Comparison of ENCODE assay signal across 22 cellular contexts in the genomic region with DNA sequence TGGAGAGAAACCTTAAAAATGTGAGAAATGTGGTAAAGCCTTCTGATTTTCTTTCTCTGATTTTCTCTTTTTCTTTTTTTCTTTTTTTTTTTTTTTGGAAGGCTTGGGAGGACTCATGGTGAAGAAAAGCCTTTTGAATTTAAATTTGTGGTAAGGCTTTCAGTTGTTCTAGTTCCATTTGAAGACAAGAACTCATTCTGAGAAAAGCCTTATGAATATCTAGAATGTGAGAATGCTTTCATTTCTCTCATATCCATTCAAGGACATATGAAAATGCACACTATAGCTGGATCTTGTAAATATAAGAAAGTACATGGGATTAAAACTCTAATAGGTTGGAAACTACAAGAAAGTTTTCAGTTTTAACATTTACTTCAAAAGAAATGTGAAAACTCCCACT.
"Had no signal": no experiment of that assay in that cellular context is flagged by ENCODE, and none has a peak within 500 bp of the region (broad histone marks: within the 10 kb centered on the region; RNA-seq: fewer than 3 reads in every experiment).

No MANE protein-coding gene starts in this region.

- H3K9me3 Mint-ChIP-seq: nephron; stimulated activated effector memory CD8-positive, alpha-beta T cell treated with anti-CD3 and anti-CD28 coated beads, Interleukin-12 subunit alpha, Interleukin-12 subunit beta, amount 100 ng/mL, for 72 hours; type B pancreatic cell had no signal

- H3K36me3 Mint-ChIP-seq: naive B cell; stimulated activated effector memory CD8-positive, alpha-beta T cell treated with anti-CD3 and anti-CD28 coated beads, Interleukin-12 subunit alpha, Interleukin-12 subunit beta, amount 100 ng/mL, for 72 hours; type B pancreatic cell had no signal

- H3K27ac ChIP-seq: epithelial cell of prostate, esophagus muscularis mucosa, gastrocnemius medialis, heart right ventricle, pancreas, prostate gland, right lobe of liver, suprapubic skin, thyroid gland, uterus had no signal

- DNase-seq: effector memory CD8-positive, alpha-beta T cell; gastrocnemius medialis; heart right ventricle; hypothalamus; kidney glomerular epithelial cell; mesendoderm; naive B cell; occipital lobe; pancreas; right lobe of liver; stimulated activated CD4-positive, alpha-beta T cell treated with anti-CD3 and anti-CD28 coated beads, Interleukin-4, amount 100 ng/mL, for 1 hour; stimulated activated CD8-positive, alpha-beta memory T cell treated with anti-CD3 and anti-CD28 coated beads, Interleukin-4, amount 100 ng/mL, for 48 hours; stimulated activated naive CD8-positive, alpha-beta T cell treated with anti-CD3 and anti-CD28 coated beads, Interleukin-15, Interleukin-2, amounts not matched to agents 100 U/mL and 50 U/mL, for 24 hours; thyroid gland; uterus had no signal

- H3K27me3 ChIP-seq: esophagus muscularis mucosa, gastrocnemius medialis, heart right ventricle, pancreas, right lobe of liver, suprapubic skin, thyroid gland, uterus had no signal

- ATAC-seq: effector memory CD8-positive, alpha-beta T cell; gastrocnemius medialis; heart right ventricle; pancreas; right lobe of liver; stimulated activated effector memory CD8-positive, alpha-beta T cell treated with anti-CD3 and anti-CD28 coated beads, Interleukin-12 subunit alpha, Interleukin-12 subunit beta, amount 100 ng/mL, for 72 hours; stimulated activated naive CD8-positive, alpha-beta T cell treated with anti-CD3 and anti-CD28 coated beads, Interleukin-15, Interleukin-2, amounts not matched to agents 100 U/mL and 50 U/mL, for 24 hours had no signal

- H3K4me3 Mint-ChIP-seq: effector memory CD8-positive, alpha-beta T cell; naive B cell; nephron; stimulated activated effector memory CD8-positive, alpha-beta T cell treated with anti-CD3 and anti-CD28 coated beads, Interleukin-12 subunit alpha, Interleukin-12 subunit beta, amount 100 ng/mL, for 72 hours; type B pancreatic cell had no signal

- H3K27ac Mint-ChIP-seq: effector memory CD8-positive, alpha-beta T cell; naive B cell; nephron; stimulated activated effector memory CD8-positive, alpha-beta T cell treated with anti-CD3 and anti-CD28 coated beads, Interleukin-12 subunit alpha, Interleukin-12 subunit beta, amount 100 ng/mL, for 72 hours; type B pancreatic cell had no signal

- H3K9me3 ChIP-seq: esophagus muscularis mucosa, gastrocnemius medialis, heart right ventricle, pancreas, prostate gland, right lobe of liver, suprapubic skin, thyroid gland, uterus had no signal

- H3K4me1 Mint-ChIP-seq: stimulated activated effector memory CD8-positive, alpha-beta T cell treated with anti-CD3 and anti-CD28 coated beads, Interleukin-12 subunit alpha, Interleukin-12 subunit beta, amount 100 ng/mL, for 72 hours had no signal

- H3K27me3 Mint-ChIP-seq: effector memory CD8-positive, alpha-beta T cell; naive B cell; type B pancreatic cell had no signal
